Comparison of ENCODE assay signal across 8 cellular contexts in genomic region chr5:131262953-131263541, GRCh38. TPM values are rescaled to one million over a fixed set of nuclear protein-coding genes. Genes with fewer than 3 reads are reported as not detected.
DNase-seq lines count a peak whose midpoint lies in the region; ATAC-seq lines count a peak whose summit lies in the region.

No MANE protein-coding gene starts in this region.

- peak overlapping the region; percentile 94 for H3K4me3 ChIP-seq in GM08714 (ENCODE audit: low read length)
- peak overlapping the region; percentile 70 for H3K4me3 ChIP-seq in Jurkat, Clone E6-1 (ENCODE audit: low read length)
- H3K4me3 ChIP-seq in adipocyte (ENCODE audit: low read length): peak overlapping the region; percentile 98
- peak overlapping the region; percentile 74 to 90 for H3K4me3 ChIP-seq in stomach smooth muscle (ENCODE audit: low read length in 2 of 2)

- DNase-seq in Jurkat, Clone E6-1 (ENCODE audit: low read depth, low spot score): no peak
- DNase-seq in adipocyte (ENCODE audit: low read depth) (no peak), left colon (peak in 1 of 2 donors; percentile 35), NCI-H2107 (lab: John Stamatoyannopoulos, UW) (no peak)
- no peak for DNase-seq in stimulated activated CD4-positive, alpha-beta T cell treated with anti-CD3 and anti-CD28 coated beads, Interleukin-4, amount 100 ng/mL, for 1 hour

- H3K9ac ChIP-seq in adipocyte (ENCODE audit: low read length): peak overlapping the region; percentile 87
- H3K9ac ChIP-seq in stomach smooth muscle (ENCODE audit: low read length in 2 of 2): peak overlapping the region; percentile 37 to 50

- intact Hi-C loops in left colon (cut with DNase I, micrococcal nuclease): loop anchor here in 1 of 2 donors (10.0 kb wide), 1 partner anchor 98 kb away; the partner anchor contains the start of gene HINT1

- H3K4me1 ChIP-seq in adipocyte (ENCODE audit: control insufficient read depth, insufficient read depth, low read length) (peaks cover 28% of the 10 kb centered on the region), stomach smooth muscle (ENCODE audit: control insufficient read depth, insufficient read depth, low read length) (no peaks in the 10 kb centered on the region)

- no peaks in the 10 kb centered on the region for H3K36me3 ChIP-seq in adipocyte (ENCODE audit: control insufficient read depth, insufficient read depth, low read length, severe bottlenecking)
- no peaks in the 10 kb centered on the region for H3K36me3 ChIP-seq in stomach smooth muscle (ENCODE audit: control insufficient read depth in 2 of 2, insufficient read depth in 2 of 2, low read length in 2 of 2)

- H3K27me3 ChIP-seq in adipocyte (replicated peaks; ENCODE audit: control insufficient read depth, insufficient read depth, low read length) (no peaks in the 10 kb centered on the region), stomach smooth muscle (ENCODE audit: control insufficient read depth in 1 of 2, insufficient read depth in 2 of 2, low read length in 2 of 2) (no peaks in the 10 kb centered on the region)

- ATAC-seq in GM21390 (IDR thresholded peaks at IDR 0.05; ENCODE audit: unreplicated experiment) (peak; percentile 10), left colon (peak; percentile 2)

- H3K9me3 ChIP-seq in adipocyte (ENCODE audit: control insufficient read depth, low read length): no peaks in the 10 kb centered on the region
- H3K9me3 ChIP-seq in stomach smooth muscle (ENCODE audit: control insufficient read depth in 2 of 2, low read length in 2 of 2): no peaks in the 10 kb centered on the region

- H3K27ac ChIP-seq in stomach smooth muscle (ENCODE audit: low read length): no peak overlapping the region

RNA-seq across cellular contexts. Expression of gene CDC42SE2, which starts 0.8 kb away (rescaled TPM):
- polyA plus RNA-seq in Jurkat, Clone E6-1 (2012; ENCODE audit: insufficient read depth, insufficient read length): 28.7 TPM
- total RNA-seq in left colon: 100 to 1,000 TPM; 106 to 114 TPM
